In the genomic region with DNA sequence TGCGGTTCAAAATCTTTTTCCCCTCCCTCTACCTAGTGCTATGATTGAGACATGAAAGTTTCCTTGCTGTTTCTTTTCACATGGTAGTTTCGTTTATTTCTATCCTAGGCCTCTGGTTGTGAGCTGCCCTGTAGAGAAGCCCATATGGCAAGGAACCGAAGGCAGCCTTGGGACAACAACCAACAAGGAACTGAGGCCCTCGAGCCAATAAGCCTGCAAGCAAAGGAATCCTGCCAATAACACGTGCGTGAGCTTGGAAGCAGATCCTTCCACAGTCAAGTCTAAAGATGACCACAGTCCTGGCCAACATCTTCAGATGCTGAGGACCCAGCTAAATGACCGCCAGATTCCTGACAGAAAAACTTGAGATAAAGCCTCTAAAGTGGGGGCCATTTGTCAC, we compare ENCODE assay signal across 20 cellular contexts.
"Had no signal": no experiment of that assay in that cellular context is flagged by ENCODE, and none has a peak within 500 bp of the region (broad histone marks: within the 10 kb centered on the region; RNA-seq: fewer than 3 reads in every experiment).

No MANE protein-coding gene starts in this region.

- H3K4me3 ChIP-seq: body of pancreas, K562, Peyer's patch, SJSA1 had no signal

- ATAC-seq: activated CD4-positive, CD25-positive, alpha-beta regulatory T cell treated with anti-CD3 and anti-CD28 coated beads, Interleukin-2, amount 50 U/mL, for 24 hours; activated CD8-positive, alpha-beta T cell treated with anti-CD3 and anti-CD28 coated beads for 36 hours; activated T-cell treated with anti-CD3 and anti-CD28 coated beads, Interleukin-2, amount 50 U/mL, for 72 hours; body of pancreas; K562; SK-N-SH treated with all-trans-retinoic acid at 6 μM for 48 hours had no signal

- H3K36me3 ChIP-seq: Peyer's patch, SJSA1 had no signal

- DNase-seq: activated CD4-positive, alpha-beta T cell treated with anti-CD3 and anti-CD28 coated beads for 4 hours; activated CD8-positive, alpha-beta memory T cell treated with anti-CD3 and anti-CD28 coated beads, Interleukin-2, amount 50 U/mL, for 4 hours; activated CD8-positive, alpha-beta T cell treated with anti-CD3 and anti-CD28 coated beads for 36 hours; activated T-cell treated with anti-CD3 and anti-CD28 coated beads, Interleukin-2, amount 50 U/mL, for 72 hours; aorta; body of pancreas; Karpas-422; NCI-H1105 treated with DMSO at 0.1 percent for 48 hours; NCI-H1436 treated with DMSO at 0.1 percent for 48 hours; NCI-H187; NCI-H2081; NCI-H446; NCI-H524; Peyer's patch; SHP77; SW 1271 had no signal

- H3K9me3 ChIP-seq: body of pancreas, Peyer's patch, SJSA1 had no signal

- H3K27me3 ChIP-seq: body of pancreas, Peyer's patch, SJSA1 had no signal

- H3K4me1 ChIP-seq: body of pancreas, Peyer's patch had no signal

- H3K27ac ChIP-seq: body of pancreas, Peyer's patch, SJSA1 had no signal
